15 cellular contexts compared by ENCODE assay signal in the genomic region with DNA sequence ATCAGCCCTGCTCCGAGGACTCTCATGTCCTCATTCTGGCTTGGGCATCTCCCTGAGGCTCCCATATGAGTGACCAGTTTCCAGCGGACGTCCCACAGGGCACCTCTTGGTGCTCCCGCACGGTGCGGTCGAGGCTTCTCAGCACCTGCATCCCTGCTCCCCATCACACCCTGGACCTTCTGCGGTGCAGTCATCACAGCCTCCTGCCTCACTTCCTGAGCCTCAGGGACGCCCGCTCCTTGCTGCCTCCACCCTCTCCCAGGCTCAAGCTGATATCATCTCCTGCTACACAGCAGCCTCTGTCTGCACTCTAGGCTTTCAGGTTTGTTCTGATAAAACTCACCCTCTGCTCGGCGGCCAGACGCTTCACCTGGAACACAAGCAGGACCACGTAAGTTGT.
"Had no signal": no experiment of that assay in that cellular context is flagged by ENCODE, and none has a peak within 500 bp of the region (broad histone marks: within the 10 kb centered on the region; RNA-seq: fewer than 3 reads in every experiment).

No MANE protein-coding gene starts in this region.

- H3K9me3 ChIP-seq: neutrophil had no signal

- H3K36me3 ChIP-seq: neutrophil had no signal

- H3K27me3 ChIP-seq: hepatocyte, neutrophil had no signal

- H3K4me2 ChIP-seq: hepatocyte had no signal

- DNase-seq: effector CD8-positive, alpha-beta T cell; foreskin melanocyte; head of caudate nucleus; kidney glomerular epithelial cell; mesendoderm; naive thymus-derived CD4-positive, alpha-beta T cell; nephron progenitor cell; small intestine; stimulated activated CD4-positive, alpha-beta T cell treated with anti-CD3 and anti-CD28 coated beads, Interleukin-12 subunit alpha, Interleukin-12 subunit beta, amount 100 ng/mL, for 4 hours; stimulated activated naive CD4-positive, alpha-beta T cell treated with Interleukin-2 at 50 U/mL for 16 hours; trophoblast cell had no signal

- H2AFZ ChIP-seq: hepatocyte had no signal

- H3K27ac ChIP-seq: hepatocyte, neutrophil had no signal

- FAIRE-seq: colon, small intestine had no signal

- ATAC-seq: naive thymus-derived CD4-positive, alpha-beta T cell; right cardiac atrium had no signal

- H3K79me2 ChIP-seq: hepatocyte had no signal

- H3K4me3 ChIP-seq: hepatocyte had no signal
